Comparison of ENCODE assay signal across 9 cellular contexts in the genomic region with DNA sequence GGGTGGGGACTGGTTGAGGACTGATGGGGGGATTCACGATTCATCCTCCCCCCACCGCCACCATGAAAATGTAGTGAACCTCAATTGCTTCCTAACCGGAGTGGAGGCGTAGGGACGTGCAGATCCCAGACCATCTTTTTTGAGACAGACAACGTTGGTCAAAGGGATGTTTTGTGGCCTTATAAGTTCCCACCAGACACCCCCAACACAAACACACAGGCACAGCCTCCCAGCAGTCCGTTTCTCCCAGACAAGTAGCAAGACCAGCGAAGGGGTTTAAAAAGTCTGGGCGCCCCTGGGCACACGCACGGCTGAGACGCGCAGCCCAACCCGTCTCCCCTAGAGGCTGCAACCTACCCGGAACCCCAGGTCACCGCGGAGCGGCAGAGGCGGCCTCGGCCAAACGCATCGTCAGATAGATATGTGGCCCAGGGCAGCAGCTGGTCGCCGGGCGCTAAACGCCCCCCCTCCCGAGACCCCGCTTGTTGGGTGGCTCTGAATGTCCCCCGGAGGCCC. TPM values are rescaled to one million over a fixed set of nuclear protein-coding genes. Genes with fewer than 3 reads are reported as not detected.
DNase-seq lines count a peak whose midpoint lies in the region; ATAC-seq lines count a peak whose summit lies in the region.
"Had no signal": no experiment of that assay in that cellular context is flagged by ENCODE, and none has a peak within 500 bp of the region (broad histone marks: within the 10 kb centered on the region; RNA-seq: fewer than 3 reads in every experiment).

No MANE protein-coding gene starts in this region.

- POLR2A ChIA-PET in activated CD4-positive, alpha-beta memory T cell treated with anti-CD3 and anti-CD28 coated beads, Interleukin-2, amount 10 ng/mL, durations not matched to agents 7 days and 5 days (lab: Charles Lee), result no interaction called here
- POLR2A ChIA-PET in activated CD4-positive, alpha-beta memory T cell treated with anti-CD3 and anti-CD28 coated beads for 36 hours (lab: Charles Lee), result no interaction called here

- peaks cover 8% of the 10 kb centered on the region for H3K36me3 Mint-ChIP-seq in activated CD4-positive, alpha-beta memory T cell treated with anti-CD3 and anti-CD28 coated beads, Interleukin-2, amount 10 ng/mL, durations not matched to agents 7 days and 5 days (ENCODE audit: low read depth)
- no peaks in the 10 kb centered on the region for H3K36me3 Mint-ChIP-seq in activated CD4-positive, alpha-beta memory T cell treated with anti-CD3 and anti-CD28 coated beads for 36 hours
- peaks cover 0 to 3% of the 10 kb centered on the region in 2 donors for H3K36me3 Mint-ChIP-seq in stimulated activated naive B cell treated with anti-CD40 and anti-IgM and Interleukin-4, amounts not matched to agents 10 μg/mL and 1 μg/mL and 100 μg/mL, for 72 hours

- H3K9me3 Mint-ChIP-seq in activated CD4-positive, alpha-beta memory T cell treated with anti-CD3 and anti-CD28 coated beads, Interleukin-2, amount 10 ng/mL, durations not matched to agents 7 days and 5 days, result no peaks in the 10 kb centered on the region
- no peaks in the 10 kb centered on the region for H3K9me3 Mint-ChIP-seq in activated CD4-positive, alpha-beta memory T cell treated with anti-CD3 and anti-CD28 coated beads for 36 hours
- no peaks in the 10 kb centered on the region for H3K9me3 Mint-ChIP-seq in stimulated activated naive B cell treated with anti-CD40 and anti-IgM and Interleukin-4, amounts not matched to agents 10 μg/mL and 1 μg/mL and 100 μg/mL, for 72 hours

- peaks cover 4% of the 10 kb centered on the region for H3K4me1 Mint-ChIP-seq in activated CD4-positive, alpha-beta memory T cell treated with anti-CD3 and anti-CD28 coated beads, Interleukin-2, amount 10 ng/mL, durations not matched to agents 7 days and 5 days
- H3K4me1 Mint-ChIP-seq in activated CD4-positive, alpha-beta memory T cell treated with anti-CD3 and anti-CD28 coated beads for 36 hours (ENCODE audit: low read depth), result peaks cover 14% of the 10 kb centered on the region
- peaks cover 5 to 17% of the 10 kb centered on the region in 2 donors for H3K4me1 Mint-ChIP-seq in stimulated activated naive B cell treated with anti-CD40 and anti-IgM and Interleukin-4, amounts not matched to agents 10 μg/mL and 1 μg/mL and 100 μg/mL, for 72 hours

- intact Hi-C loops in activated CD4-positive, alpha-beta memory T cell treated with anti-CD3 and anti-CD28 coated beads for 36 hours (cut with micrococcal nuclease), result loop anchor here (1.0 to 10.0 kb wide), 2 partner anchors 13 to 492 kb away; no protein-coding TSS in a partner anchor

- DNase-seq in activated CD4-positive, alpha-beta memory T cell treated with anti-CD3 and anti-CD28 coated beads, Interleukin-2, amount 10 ng/mL, durations not matched to agents 7 days and 5 days, result no peak
- DNase-seq in activated CD4-positive, alpha-beta memory T cell treated with anti-CD3 and anti-CD28 coated beads for 36 hours, result no peak
- peak; percentile 11 for DNase-seq in SW480 (ENCODE audit: low spot score)
- DNase-seq in stimulated activated naive B cell treated with anti-CD40 and anti-IgM and Interleukin-4, amounts not matched to agents 10 μg/mL and 1 μg/mL and 100 μg/mL, for 72 hours, result no peak
- no peak for DNase-seq in NCI-H82 (lab: John Stamatoyannopoulos, UW)
- no peak for DNase-seq in NCI-H2171 (lab: John Stamatoyannopoulos, UW)
- DNase-seq: effector CD4-positive, alpha-beta T cell had no signal

- no peaks in the 10 kb centered on the region for H3K9me3 ChIP-seq in iPS-15b (ENCODE audit: control insufficient read depth, insufficient read depth, low read length)

- peak overlapping the region; percentile 54 for H3K4me3 ChIP-seq in iPS-15b (ENCODE audit: low read depth, low read length)

- peaks cover 86% of the 10 kb centered on the region for H3K27me3 ChIP-seq in iPS-15b (ENCODE audit: control insufficient read depth, insufficient read depth, low read length)

- H3K4me3 Mint-ChIP-seq in activated CD4-positive, alpha-beta memory T cell treated with anti-CD3 and anti-CD28 coated beads, Interleukin-2, amount 10 ng/mL, durations not matched to agents 7 days and 5 days, result peak overlapping the region; percentile 32
- no peak overlapping the region for H3K4me3 Mint-ChIP-seq in activated CD4-positive, alpha-beta memory T cell treated with anti-CD3 and anti-CD28 coated beads for 36 hours
- H3K4me3 Mint-ChIP-seq in stimulated activated naive B cell treated with anti-CD40 and anti-IgM and Interleukin-4, amounts not matched to agents 10 μg/mL and 1 μg/mL and 100 μg/mL, for 72 hours, result peak overlapping the region; percentile 22 to 57

- H3K4me1 ChIP-seq in iPS-15b (ENCODE audit: control insufficient read depth, insufficient read depth, low read length), result peaks cover 11% of the 10 kb centered on the region

- H3K27me3 Mint-ChIP-seq in activated CD4-positive, alpha-beta memory T cell treated with anti-CD3 and anti-CD28 coated beads, Interleukin-2, amount 10 ng/mL, durations not matched to agents 7 days and 5 days, result peaks cover 63% of the 10 kb centered on the region
- H3K27me3 Mint-ChIP-seq in activated CD4-positive, alpha-beta memory T cell treated with anti-CD3 and anti-CD28 coated beads for 36 hours, result peaks cover 61% of the 10 kb centered on the region
- H3K27me3 Mint-ChIP-seq in stimulated activated naive B cell treated with anti-CD40 and anti-IgM and Interleukin-4, amounts not matched to agents 10 μg/mL and 1 μg/mL and 100 μg/mL, for 72 hours, result peaks cover 50 to 68% of the 10 kb centered on the region in 2 donors

- H3K36me3 ChIP-seq in iPS-15b (ENCODE audit: control insufficient read depth, insufficient read depth, low read length), result no peaks in the 10 kb centered on the region

- CTCF ChIA-PET in activated CD4-positive, alpha-beta memory T cell treated with anti-CD3 and anti-CD28 coated beads, Interleukin-2, amount 10 ng/mL, durations not matched to agents 7 days and 5 days (lab: Charles Lee), result interaction anchor here (0.6 kb wide), 1 partner anchor 32 kb away, joined by 4 read pairs; no protein-coding TSS in a partner anchor
- CTCF ChIA-PET in activated CD4-positive, alpha-beta memory T cell treated with anti-CD3 and anti-CD28 coated beads for 36 hours (lab: Charles Lee), result interaction anchor here (2.0 kb wide), 1 partner anchor 11 kb away, joined by 12 read pairs; no protein-coding TSS in a partner anchor

- H3K27ac Mint-ChIP-seq in activated CD4-positive, alpha-beta memory T cell treated with anti-CD3 and anti-CD28 coated beads, Interleukin-2, amount 10 ng/mL, durations not matched to agents 7 days and 5 days, result peak overlapping the region; percentile 61
- H3K27ac Mint-ChIP-seq in activated CD4-positive, alpha-beta memory T cell treated with anti-CD3 and anti-CD28 coated beads for 36 hours, result no peak overlapping the region
- peak overlapping the region; percentile 90 for H3K27ac Mint-ChIP-seq in stimulated activated naive B cell treated with anti-CD40 and anti-IgM and Interleukin-4, amounts not matched to agents 10 μg/mL and 1 μg/mL and 100 μg/mL, for 72 hours

- ATAC-seq in stimulated activated naive B cell treated with anti-CD40 and anti-IgM and Interleukin-4, amounts not matched to agents 10 μg/mL and 1 μg/mL and 100 μg/mL, for 72 hours (replicated peaks), result no peak
- ATAC-seq in GM19395 (IDR thresholded peaks at IDR 0.05; ENCODE audit: unreplicated experiment), result no peak

- H3K9ac ChIP-seq in iPS-15b (ENCODE audit: low read depth, low read length), result no peak overlapping the region

RNA-seq across cellular contexts. Expression of a gene that starts 1.3 kb away (rescaled TPM):
- total RNA-seq in activated CD4-positive, alpha-beta memory T cell treated with anti-CD3 and anti-CD28 coated beads, Interleukin-2, amount 10 ng/mL, durations not matched to agents 7 days and 5 days, result not detected
- not detected for total RNA-seq in activated CD4-positive, alpha-beta memory T cell treated with anti-CD3 and anti-CD28 coated beads for 36 hours
